8 cellular contexts compared by ENCODE assay signal in the genomic region with DNA sequence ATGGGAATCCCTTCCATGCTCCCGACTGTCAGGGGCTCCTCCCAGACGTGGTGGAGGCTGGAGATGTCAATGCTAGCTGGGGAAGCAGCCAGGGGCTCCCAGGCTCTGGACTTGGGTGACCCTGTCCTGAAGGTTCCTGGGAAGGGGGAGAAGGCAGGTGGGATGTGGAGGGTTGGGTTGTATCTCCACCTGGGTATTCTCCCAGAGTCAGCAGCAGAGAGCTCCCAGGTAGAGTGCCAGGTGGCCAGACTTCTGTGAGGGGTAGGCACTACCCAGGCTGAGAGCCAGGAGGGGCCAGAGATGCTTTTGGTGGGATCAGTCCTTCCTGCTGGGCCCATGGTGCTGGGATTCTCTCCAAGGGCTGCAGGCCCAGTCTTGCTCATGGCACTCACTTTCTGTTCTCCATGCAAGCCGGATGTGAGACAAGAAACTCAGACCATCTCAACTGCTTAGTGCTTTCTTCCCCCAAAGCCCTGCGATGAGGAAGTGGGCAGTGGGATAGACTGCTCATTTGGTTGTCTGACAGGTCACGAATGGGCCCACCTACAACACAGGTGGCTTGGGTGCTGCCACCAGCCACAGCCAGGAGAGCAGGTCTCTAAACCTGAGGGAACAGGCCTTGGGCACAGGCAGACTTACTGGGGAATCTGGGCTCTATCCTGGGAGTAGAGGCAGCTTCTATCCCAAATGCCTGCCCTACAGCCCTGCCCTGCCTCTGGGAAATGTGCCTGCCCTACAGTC. TPM values are rescaled to one million over a fixed set of nuclear protein-coding genes. Genes with fewer than 3 reads are reported as not detected.
DNase-seq lines count a peak whose midpoint lies in the region; ATAC-seq and TF ChIP-seq lines count a peak whose summit lies in the region.

No MANE protein-coding gene starts in this region.

- H3K27me3 ChIP-seq in skeletal muscle satellite cell (ENCODE audit: control insufficient read depth, insufficient read depth, low read length) = no peaks in the 10 kb centered on the region

- no peak overlapping the region for H3K4me3 ChIP-seq in skeletal muscle satellite cell (ENCODE audit: low read length)

- H3K27ac Mint-ChIP-seq in activated CD8-positive, alpha-beta memory T cell treated with anti-CD3 and anti-CD28 coated beads, Interleukin-2, amount 10 ng/mL, durations not matched to agents 7 days and 5 days = peak overlapping the region; percentile 45

- no peaks in the 10 kb centered on the region for H3K9me3 Mint-ChIP-seq in activated CD8-positive, alpha-beta memory T cell treated with anti-CD3 and anti-CD28 coated beads, Interleukin-2, amount 10 ng/mL, durations not matched to agents 7 days and 5 days (ENCODE audit: low read depth)

- CTCF ChIA-PET in activated CD8-positive, alpha-beta memory T cell treated with anti-CD3 and anti-CD28 coated beads, Interleukin-2, amount 10 ng/mL, durations not matched to agents 7 days and 5 days (lab: Charles Lee) = no interaction called here
- CTCF ChIA-PET in HEK293T (lab: Yijun Ruan, JAX) = interaction anchor here (0.6 kb wide), 1 partner anchor 62 kb away, joined by 3 read pairs; no protein-coding TSS in a partner anchor

- no peaks in the 10 kb centered on the region for H3K27me3 Mint-ChIP-seq in activated CD8-positive, alpha-beta memory T cell treated with anti-CD3 and anti-CD28 coated beads, Interleukin-2, amount 10 ng/mL, durations not matched to agents 7 days and 5 days

- no peaks in the 10 kb centered on the region for H3K36me3 Mint-ChIP-seq in activated CD8-positive, alpha-beta memory T cell treated with anti-CD3 and anti-CD28 coated beads, Interleukin-2, amount 10 ng/mL, durations not matched to agents 7 days and 5 days

- DNase-seq in activated CD8-positive, alpha-beta memory T cell treated with anti-CD3 and anti-CD28 coated beads, Interleukin-2, amount 10 ng/mL, durations not matched to agents 7 days and 5 days = peak; percentile 39
- no peak for DNase-seq in activated CD8-positive, alpha-beta memory T cell treated with anti-CD3 and anti-CD28 coated beads, Interleukin-2, amount 50 U/mL, for 4 hours
- DNase-seq in HEK293T (ENCODE audit: extremely low spot score) = peak; percentile 4
- peak; percentile 75 for DNase-seq in NOMO-1 treated with DMSO at 0.1 percent for 48 hours (lab: John Stamatoyannopoulos, UW; ENCODE audit: unreplicated experiment)
- DNase-seq in sciatic nerve (ENCODE audit: low spot score) = no peak
- DNase-seq in NCI-H1092 (lab: John Stamatoyannopoulos, UW) = no peak
- DNase-seq in Right ventricle myocardium inferior (ENCODE audit: missing footprints) = no peak

- intact Hi-C loops in sciatic nerve (cut with DNase I) (no loop called here), Right ventricle myocardium inferior (cut with DNase I) (loop anchor here (2.0 to 5.0 kb wide), 2 partner anchors 99 to 189 kb away; no protein-coding TSS in a partner anchor)

- H3K9me3 ChIP-seq in skeletal muscle satellite cell (replicated peaks; ENCODE audit: low read length) = no peaks in the 10 kb centered on the region

- H3K4me1 Mint-ChIP-seq in activated CD8-positive, alpha-beta memory T cell treated with anti-CD3 and anti-CD28 coated beads, Interleukin-2, amount 10 ng/mL, durations not matched to agents 7 days and 5 days = peaks cover 5% of the 10 kb centered on the region

- no peak overlapping the region for H3K4me3 Mint-ChIP-seq in activated CD8-positive, alpha-beta memory T cell treated with anti-CD3 and anti-CD28 coated beads, Interleukin-2, amount 10 ng/mL, durations not matched to agents 7 days and 5 days

- no peak for ATAC-seq in activated CD8-positive, alpha-beta memory T cell treated with anti-CD3 and anti-CD28 coated beads, Interleukin-2, amount 10 ng/mL, durations not matched to agents 7 days and 5 days
- no peak for ATAC-seq in sciatic nerve
- no peak for ATAC-seq in Right ventricle myocardium inferior

- no peak overlapping the region for H3K4me2 ChIP-seq in skeletal muscle satellite cell (ENCODE audit: low read length)

- H3K4me1 ChIP-seq in skeletal muscle satellite cell (ENCODE audit: control insufficient read depth, insufficient read depth, low read length) = peaks cover 65% of the 10 kb centered on the region

- peak overlapping the region; percentile 31 for H3K9ac ChIP-seq in skeletal muscle satellite cell (ENCODE audit: low read depth, low read length)

- H3K36me3 ChIP-seq in skeletal muscle satellite cell (ENCODE audit: insufficient read depth, low read length) = peaks cover 3% of the 10 kb centered on the region

- POLR2A ChIA-PET in HEK293T (lab: Yijun Ruan, JAX) = no interaction called here

TF ChIP-seq in HEK293T, 16 proteins besides CTCF, POLR2A, EP300 and RAD21:
- TF ChIP-seq, protein P1, sequence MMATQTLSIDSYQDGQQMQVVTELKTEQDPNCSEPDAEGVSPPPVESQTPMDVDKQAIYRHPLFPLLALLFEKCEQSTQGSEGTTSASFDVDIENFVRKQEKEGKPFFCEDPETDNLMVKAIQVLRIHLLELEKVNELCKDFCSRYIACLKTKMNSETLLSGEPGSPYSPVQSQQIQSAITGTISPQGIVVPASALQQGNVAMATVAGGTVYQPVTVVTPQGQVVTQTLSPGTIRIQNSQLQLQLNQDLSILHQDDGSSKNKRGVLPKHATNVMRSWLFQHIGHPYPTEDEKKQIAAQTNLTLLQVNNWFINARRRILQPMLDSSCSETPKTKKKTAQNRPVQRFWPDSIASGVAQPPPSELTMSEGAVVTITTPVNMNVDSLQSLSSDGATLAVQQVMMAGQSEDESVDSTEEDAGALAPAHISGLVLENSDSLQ (IDR thresholded peaks at IDR 0.05) = no peak
- no peak for TF ChIP-seq ARNT (IDR thresholded peaks at IDR 0.05)
- TF ChIP-seq ELF4 (IDR thresholded peaks at IDR 0.05) = no peak
- no peak for TF ChIP-seq BHLHE40 (IDR thresholded peaks at IDR 0.05; ENCODE audit: borderline replicate concordance)
- TF ChIP-seq SP1 (IDR thresholded peaks at IDR 0.05) = no peak
- no peak for TF ChIP-seq FOXM1 (IDR thresholded peaks at IDR 0.05; ENCODE audit: borderline replicate concordance)
- TF ChIP-seq HDGF (IDR thresholded peaks at IDR 0.05; ENCODE audit: borderline replicate concordance) = no peak
- TF ChIP-seq FOXA1 (IDR thresholded peaks at IDR 0.05) = no peak
- no peak for TF ChIP-seq FOXK2 (IDR thresholded peaks at IDR 0.05)
- no peak for TF ChIP-seq TARDBP (IDR thresholded peaks at IDR 0.05)
- no peak for TF ChIP-seq L3MBTL2 (conservative IDR thresholded peaks at IDR 0.05)
- no peak for TF ChIP-seq LEF1 (IDR thresholded peaks at IDR 0.05; ENCODE audit: borderline replicate concordance)
- TF ChIP-seq NFRKB (IDR thresholded peaks at IDR 0.05) = no peak
- no peak for TF ChIP-seq CTBP1 (IDR thresholded peaks at IDR 0.05; ENCODE audit: borderline replicate concordance)
- TF ChIP-seq SUZ12 (IDR thresholded peaks at IDR 0.05) = no peak
- TF ChIP-seq ZNF384 (IDR thresholded peaks at IDR 0.05) = no peak

RNA-seq across cellular contexts. Expression of a gene that starts 52.5 kb away (rescaled TPM):
- under 1 TPM in 1 of 2 experiments, not detected in 1; 0.63 TPM for total RNA-seq in activated CD8-positive, alpha-beta memory T cell treated with anti-CD3 and anti-CD28 coated beads, Interleukin-2, amount 10 ng/mL, durations not matched to agents 7 days and 5 days
- total RNA-seq in skeletal muscle satellite cell (2012; rRNA removed) = 0.25 and 0.44 TPM in 2 replicates
- total RNA-seq in sciatic nerve = 26.9 TPM
- 95.4 TPM for total RNA-seq in Right ventricle myocardium inferior

Comparison
In these comparisons a context has a peak if more than half of its experiments do, and no peak if none do; other contexts are left out.
1. DNase-seq: peak in activated CD8-positive, alpha-beta memory T cell treated with anti-CD3 and anti-CD28 coated beads, Interleukin-2, amount 10 ng/mL, durations not matched to agents 7 days and 5 days (single experiment), HEK293T (single experiment) and NOMO-1 treated with DMSO at 0.1 percent for 48 hours (single experiment); none in activated CD8-positive, alpha-beta memory T cell treated with anti-CD3 and anti-CD28 coated beads, Interleukin-2, amount 50 U/mL, for 4 hours (single experiment), sciatic nerve (single experiment), NCI-H1092 (single experiment) and Right ventricle myocardium inferior (single experiment).
2. RNA of a gene that starts 52.5 kb away (total RNA-seq): 95.4 TPM in Right ventricle myocardium inferior (single experiment) and 26.9 TPM in sciatic nerve (single experiment); 0.63 TPM in activated CD8-positive, alpha-beta memory T cell treated with anti-CD3 and anti-CD28 coated beads, Interleukin-2, amount 10 ng/mL, durations not matched to agents 7 days and 5 days; every median in the first group is over 10 times any median in the second.